In the genomic region with DNA sequence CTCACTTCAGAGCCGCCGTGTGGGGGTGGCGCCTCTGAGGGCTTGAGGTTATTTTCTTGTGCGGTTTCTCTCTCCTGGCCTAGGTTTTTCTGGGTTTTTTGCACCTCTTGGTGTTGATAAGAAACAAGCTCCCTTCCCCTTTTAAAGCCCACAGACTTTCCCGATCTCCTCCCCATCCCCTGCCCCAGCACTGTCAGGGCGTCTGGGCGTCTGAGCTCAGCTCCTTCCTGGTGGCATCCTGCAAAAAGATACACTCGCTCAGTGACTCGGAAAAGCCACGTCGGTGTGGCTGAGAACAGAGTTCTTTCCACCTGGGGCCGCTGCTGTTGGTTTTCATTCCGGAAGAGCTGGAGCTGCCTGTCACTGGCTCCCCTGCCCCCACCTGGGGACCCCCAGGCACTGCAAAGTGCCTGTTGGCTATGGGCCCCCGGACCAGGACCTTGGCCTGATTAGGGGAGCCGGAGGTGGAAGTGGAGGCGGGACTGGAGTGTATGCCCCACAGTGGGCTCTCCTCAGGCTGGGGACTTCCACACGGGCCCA, we compare ENCODE assay signal across 9 cellular contexts. TPM values are rescaled to one million over a fixed set of nuclear protein-coding genes. Genes with fewer than 3 reads are reported as not detected.
DNase-seq lines count a peak whose midpoint lies in the region; FAIRE-seq and TF ChIP-seq lines count a peak whose summit lies in the region.
"Had no signal": no experiment of that assay in that cellular context is flagged by ENCODE, and none has a peak within 500 bp of the region (broad histone marks: within the 10 kb centered on the region; RNA-seq: fewer than 3 reads in every experiment).

No MANE protein-coding gene starts in this region.

- peak overlapping the region; percentile 75 for H3K9ac ChIP-seq in keratinocyte (ENCODE audit: control insufficient read depth, extremely low read depth, insufficient read depth, low read length)

- peak; percentile 67 for DNase-seq in activated CD8-positive, alpha-beta memory T cell treated with anti-CD3 and anti-CD28 coated beads for 24 hours
- DNase-seq in activated CD8-positive, alpha-beta memory T cell treated with anti-CD3 and anti-CD28 coated beads, Interleukin-2, amount 50 U/mL, for 4 hours, result no peak
- DNase-seq in keratinocyte (ENCODE audit: low read depth, low spot score) (no peak), superior temporal gyrus (ENCODE audit: extremely low spot score) (peak; percentile 9), dedifferentiated amniotic fluid mesenchymal stem cell (ENCODE audit: extremely low spot score) (no peak), MG63 (no peak)
- DNase-seq in stimulated activated CD4-positive, alpha-beta T cell treated with anti-CD3 and anti-CD28 coated beads, Interleukin-4, amount 100 ng/mL, for 24 hours, result no peak
- DNase-seq: stimulated activated CD4-positive, alpha-beta T cell treated with anti-CD3 and anti-CD28 coated beads, Interleukin-15, amount 100 ng/mL, for 24 hours had no signal

- no peaks in the 10 kb centered on the region for H3K9me3 ChIP-seq in keratinocyte (ENCODE audit: control insufficient read depth, low read depth, low read length)
- no peaks in the 10 kb centered on the region for H3K9me3 ChIP-seq in MG63

- H3K4me3 ChIP-seq in keratinocyte (ENCODE audit: control insufficient read depth in 2 of 3, extremely low read depth in 1 of 3, insufficient read depth in 2 of 3, low read depth in 1 of 3, low read length in 3 of 3) (peak overlapping the region; percentile 11 to 42 (median 12)), MG63 (no peak overlapping the region)

- H3K9me1 ChIP-seq in keratinocyte (ENCODE audit: control insufficient read depth, extremely low read depth, insufficient read depth, low read length), result peaks cover 6% of the 10 kb centered on the region

- no peak for TF ChIP-seq CTCF in VCaP (conservative IDR thresholded peaks at IDR 0.05)
- peak; percentile 14 to 24 (median 21) for TF ChIP-seq CTCF in keratinocyte (optimal IDR thresholded peaks at IDR 0.05 in 1 of 3, IDR thresholded peaks at IDR 0.05 in 1 of 3, conservative IDR thresholded peaks at IDR 0.05 in 1 of 3; ENCODE audit: extremely low read depth in 1 of 3, insufficient read depth in 2 of 3, low read length in 3 of 3)

- H3K4me2 ChIP-seq in keratinocyte (ENCODE audit: control insufficient read depth, extremely low read depth, insufficient read depth, low read depth, low read length), result peak overlapping the region; percentile 87

- peaks cover 88% of the 10 kb centered on the region for H3K79me2 ChIP-seq in keratinocyte (ENCODE audit: control insufficient read depth, insufficient read depth, low read length)

- no peak for FAIRE-seq in keratinocyte (lab: Jason Lieb, UNC)

- H3K27me3 ChIP-seq in keratinocyte (ENCODE audit: control insufficient read depth, extremely low read depth, insufficient read depth, low read length) (no peaks in the 10 kb centered on the region), MG63 (no peaks in the 10 kb centered on the region)

- H3K4me1 ChIP-seq in keratinocyte (ENCODE audit: control insufficient read depth, extremely low read depth, insufficient read depth, low read length), result peaks cover 70% of the 10 kb centered on the region

- no peaks in the 10 kb centered on the region for H4K20me1 ChIP-seq in keratinocyte (ENCODE audit: control insufficient read depth, extremely low read depth, insufficient read depth, low read length)

- H3K36me3 ChIP-seq in keratinocyte (ENCODE audit: control insufficient read depth in 2 of 2, extremely low read depth in 1 of 2, insufficient read depth in 2 of 2, low read length in 2 of 2) (peaks cover 9% of the 10 kb centered on the region in 2 experiments), MG63 (peaks cover 7% of the 10 kb centered on the region)

- dilution Hi-C loops in keratinocyte (cut with MboI; ENCODE audit: extremely low pct_ligation_motif_present, low sequenced_read_pairs), result no loop called here

- H3K27ac ChIP-seq in VCaP (peak overlapping the region; percentile 25; the same call in 1 of the 2 replicates), keratinocyte (ENCODE audit: control insufficient read depth, insufficient read depth, low read length) (peak overlapping the region; percentile 88)

- no peak overlapping the region for H2AFZ ChIP-seq in keratinocyte (ENCODE audit: control insufficient read depth, low read length)

RNA-seq across cellular contexts. Expression of gene BAIAP2, which starts 14.5 kb away (rescaled TPM):
- polyA plus RNA-seq in keratinocyte, result 48.9 to 74.4 TPM (median 56.7 TPM) in 3 replicates
- 102 TPM for polyA plus RNA-seq in keratinocyte (2011; ENCODE audit: low read depth)
- 30.3 and 63.1 TPM in 2 replicates for polyA plus RNA-seq in keratinocyte (2011; cell fraction: cytosol; rRNA removed)
- polyA plus RNA-seq in keratinocyte (2011; cell fraction: nucleus; rRNA removed), result 87.9 and 109 TPM in 2 replicates
- 66.3 and 124 TPM in 2 replicates for polyA plus RNA-seq in keratinocyte (2012; ENCODE audit: low replicate concordance)
- 44.6 to 102 TPM (median 54.9 TPM) in 3 replicates for polyA minus RNA-seq in keratinocyte
- polyA minus RNA-seq in keratinocyte (2011; cell fraction: cytosol; rRNA and poly(A)+ RNA removed), result 94.8 TPM
- polyA minus RNA-seq in keratinocyte (2011; cell fraction: nucleus; rRNA and poly(A)+ RNA removed), result 66.4 and 99.6 TPM in 2 replicates
- total RNA-seq in MG63 (2014; rRNA removed; shearing (Covaris generic); ENCODE audit: low replicate concordance), result 34.4 and 43.9 TPM in 2 replicates

RNA-seq across cellular contexts. Expression of gene CHMP6, which starts 57.8 kb away (rescaled TPM):
- 14.5 to 26.7 TPM (median 20.9 TPM) in 3 replicates for polyA plus RNA-seq in keratinocyte
- polyA plus RNA-seq in keratinocyte (2011; ENCODE audit: low read depth), result 18.9 TPM
- polyA plus RNA-seq in keratinocyte (2011; cell fraction: cytosol; rRNA removed), result 12.8 and 20.2 TPM in 2 replicates
- polyA plus RNA-seq in keratinocyte (2011; cell fraction: nucleus; rRNA removed), result 12.8 and 15.0 TPM in 2 replicates
- 5.6 and 22.8 TPM in 2 replicates for polyA plus RNA-seq in keratinocyte (2012; ENCODE audit: low replicate concordance)
- polyA minus RNA-seq in keratinocyte, result 7.6 to 13.2 TPM (median 10.2 TPM) in 3 replicates
- 19.2 TPM for polyA minus RNA-seq in keratinocyte (2011; cell fraction: cytosol; rRNA and poly(A)+ RNA removed)
- polyA minus RNA-seq in keratinocyte (2011; cell fraction: nucleus; rRNA and poly(A)+ RNA removed), result 8.2 and 9.0 TPM in 2 replicates
- 65.4 and 74.3 TPM in 2 replicates for total RNA-seq in MG63 (2014; rRNA removed; shearing (Covaris generic); ENCODE audit: low replicate concordance)

Comparison
In these comparisons a context has a peak if more than half of its experiments do, and no peak if none do; other contexts are left out.
1. DNase-seq: peak in activated CD8-positive, alpha-beta memory T cell treated with anti-CD3 and anti-CD28 coated beads for 24 hours (single experiment) and superior temporal gyrus (single experiment); none in activated CD8-positive, alpha-beta memory T cell treated with anti-CD3 and anti-CD28 coated beads, Interleukin-2, amount 50 U/mL, for 4 hours (single experiment), keratinocyte (single experiment), dedifferentiated amniotic fluid mesenchymal stem cell (single experiment), stimulated activated CD4-positive, alpha-beta T cell treated with anti-CD3 and anti-CD28 coated beads, Interleukin-4, amount 100 ng/mL, for 24 hours (single experiment) and MG63 (single experiment).